ENCODE assay signal across 1 cellular context in the genomic region with DNA sequence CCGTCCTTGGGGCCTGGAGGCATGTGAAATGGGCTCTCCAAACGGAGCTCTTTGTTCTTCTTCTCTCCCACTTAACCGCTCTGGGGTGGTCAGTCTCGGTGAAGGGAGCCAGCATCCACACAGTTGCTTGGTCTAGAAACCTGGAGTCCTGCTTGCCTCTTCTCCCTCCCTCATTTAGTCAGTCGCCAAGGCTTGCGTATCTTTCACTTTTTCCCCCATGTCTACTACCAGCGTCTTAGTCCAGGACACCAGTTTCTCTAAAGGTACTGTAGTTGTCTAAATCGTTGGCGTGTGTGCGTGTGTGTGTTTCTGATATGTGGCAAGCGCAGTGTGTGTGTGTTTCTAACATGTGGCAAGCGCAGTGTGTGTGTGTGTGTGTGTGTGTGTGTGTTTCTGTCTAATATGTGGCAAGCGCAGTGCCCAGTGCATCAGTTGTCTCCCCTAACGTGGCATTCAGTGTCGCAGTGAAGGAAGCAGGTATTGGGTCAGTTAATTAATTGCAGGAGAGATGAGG.
TF ChIP-seq lines count a peak whose summit lies in the region.

No MANE protein-coding gene starts in this region.

TF ChIP-seq in K562, 482 proteins besides CTCF, POLR2A, EP300 and RAD21 (continued from another document and continues in another):
- TF ChIP-seq ZNF507 (tag; conservative IDR thresholded peaks at IDR 0.05) (no peak), HNRNPH1 (optimal IDR thresholded peaks at IDR 0.05; ENCODE audit: low read depth, low read length) (no peak), HDAC3 (IDR thresholded peaks at IDR 0.05; ENCODE audit: borderline replicate concordance, partially characterized antibody) (no peak), MYNN (IDR thresholded peaks at IDR 0.05) (no peak), MYNN (CRISPR knock-in tag; IDR thresholded peaks at IDR 0.05) (no peak), ZNF609 (CRISPR knock-in tag; IDR thresholded peaks at IDR 0.05; ENCODE audit: borderline replicate concordance) (peak; percentile 3; the same call in 1 of the 2 replicates), FOXJ3 (CRISPR knock-in tag; IDR thresholded peaks at IDR 0.05) (no peak), ZNF551 (CRISPR knock-in tag; IDR thresholded peaks at IDR 0.05) (no peak), HDGF (IDR thresholded peaks at IDR 0.05) (0 out of 2 replicates have a peak, but pooled peaks have one; percentile 60), HBP1 (CRISPR knock-in tag; IDR thresholded peaks at IDR 0.05) (no peak), SIN3A (IDR thresholded peaks at IDR 0.05; ENCODE audit: borderline replicate concordance in 2 of 2, control insufficient read depth in 1 of 2, low read depth in 2 of 2, low read length in 2 of 2) (no peak), POLR2B (IDR thresholded peaks at IDR 0.05; ENCODE audit: low read depth, partially characterized antibody) (no peak), ADNP (tag; IDR thresholded peaks at IDR 0.05) (no peak), ZNF354B (CRISPR knock-in tag; IDR thresholded peaks at IDR 0.05) (no peak), NFYB (IDR thresholded peaks at IDR 0.05; ENCODE audit: extremely low read depth, insufficient read length) (no peak), ZZZ3 (IDR thresholded peaks at IDR 0.05) (no peak), PREB (CRISPR knock-in tag; IDR thresholded peaks at IDR 0.05) (no peak), BRD9 (IDR thresholded peaks at IDR 0.05; ENCODE audit: low read depth, partially characterized antibody) (peak; percentile 18), U2AF2 (optimal IDR thresholded peaks at IDR 0.05; ENCODE audit: low read depth, low read length) (no peak), ZNF512 (tag; IDR thresholded peaks at IDR 0.05) (no peak), ESRRA (IDR thresholded peaks at IDR 0.05; ENCODE audit: borderline replicate concordance, low read depth) (no peak), JUN (IDR thresholded peaks at IDR 0.05; ENCODE audit: borderline replicate concordance, low read depth, low read length) (no peak), JUN (CRISPR knock-in tag; IDR thresholded peaks at IDR 0.05; ENCODE audit: borderline replicate concordance) (no peak), BMI1 (IDR thresholded peaks at IDR 0.05; ENCODE audit: low read length) (no peak), MITF (IDR thresholded peaks at IDR 0.05) (no peak), SETDB1 (IDR thresholded peaks at IDR 0.05; ENCODE audit: low read length) (no peak), RBM39 (optimal IDR thresholded peaks at IDR 0.05; ENCODE audit: low read depth, low read length) (peak; percentile 61)
- TF ChIP-seq, protein P1, sequence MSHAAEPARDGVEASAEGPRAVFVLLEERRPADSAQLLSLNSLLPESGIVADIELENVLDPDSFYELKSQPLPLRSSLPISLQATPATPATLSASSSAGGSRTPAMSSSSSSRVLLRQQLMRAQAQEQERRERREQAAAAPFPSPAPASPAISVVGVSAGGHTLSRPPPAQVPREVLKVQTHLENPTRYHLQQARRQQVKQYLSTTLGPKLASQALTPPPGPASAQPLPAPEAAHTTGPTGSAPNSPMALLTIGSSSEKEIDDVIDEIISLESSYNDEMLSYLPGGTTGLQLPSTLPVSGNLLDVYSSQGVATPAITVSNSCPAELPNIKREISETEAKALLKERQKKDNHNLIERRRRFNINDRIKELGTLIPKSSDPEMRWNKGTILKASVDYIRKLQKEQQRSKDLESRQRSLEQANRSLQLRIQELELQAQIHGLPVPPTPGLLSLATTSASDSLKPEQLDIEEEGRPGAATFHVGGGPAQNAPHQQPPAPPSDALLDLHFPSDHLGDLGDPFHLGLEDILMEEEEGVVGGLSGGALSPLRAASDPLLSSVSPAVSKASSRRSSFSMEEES (CRISPR knock-in tag; IDR thresholded peaks at IDR 0.05) = no peak
- TF ChIP-seq, protein P2, sequence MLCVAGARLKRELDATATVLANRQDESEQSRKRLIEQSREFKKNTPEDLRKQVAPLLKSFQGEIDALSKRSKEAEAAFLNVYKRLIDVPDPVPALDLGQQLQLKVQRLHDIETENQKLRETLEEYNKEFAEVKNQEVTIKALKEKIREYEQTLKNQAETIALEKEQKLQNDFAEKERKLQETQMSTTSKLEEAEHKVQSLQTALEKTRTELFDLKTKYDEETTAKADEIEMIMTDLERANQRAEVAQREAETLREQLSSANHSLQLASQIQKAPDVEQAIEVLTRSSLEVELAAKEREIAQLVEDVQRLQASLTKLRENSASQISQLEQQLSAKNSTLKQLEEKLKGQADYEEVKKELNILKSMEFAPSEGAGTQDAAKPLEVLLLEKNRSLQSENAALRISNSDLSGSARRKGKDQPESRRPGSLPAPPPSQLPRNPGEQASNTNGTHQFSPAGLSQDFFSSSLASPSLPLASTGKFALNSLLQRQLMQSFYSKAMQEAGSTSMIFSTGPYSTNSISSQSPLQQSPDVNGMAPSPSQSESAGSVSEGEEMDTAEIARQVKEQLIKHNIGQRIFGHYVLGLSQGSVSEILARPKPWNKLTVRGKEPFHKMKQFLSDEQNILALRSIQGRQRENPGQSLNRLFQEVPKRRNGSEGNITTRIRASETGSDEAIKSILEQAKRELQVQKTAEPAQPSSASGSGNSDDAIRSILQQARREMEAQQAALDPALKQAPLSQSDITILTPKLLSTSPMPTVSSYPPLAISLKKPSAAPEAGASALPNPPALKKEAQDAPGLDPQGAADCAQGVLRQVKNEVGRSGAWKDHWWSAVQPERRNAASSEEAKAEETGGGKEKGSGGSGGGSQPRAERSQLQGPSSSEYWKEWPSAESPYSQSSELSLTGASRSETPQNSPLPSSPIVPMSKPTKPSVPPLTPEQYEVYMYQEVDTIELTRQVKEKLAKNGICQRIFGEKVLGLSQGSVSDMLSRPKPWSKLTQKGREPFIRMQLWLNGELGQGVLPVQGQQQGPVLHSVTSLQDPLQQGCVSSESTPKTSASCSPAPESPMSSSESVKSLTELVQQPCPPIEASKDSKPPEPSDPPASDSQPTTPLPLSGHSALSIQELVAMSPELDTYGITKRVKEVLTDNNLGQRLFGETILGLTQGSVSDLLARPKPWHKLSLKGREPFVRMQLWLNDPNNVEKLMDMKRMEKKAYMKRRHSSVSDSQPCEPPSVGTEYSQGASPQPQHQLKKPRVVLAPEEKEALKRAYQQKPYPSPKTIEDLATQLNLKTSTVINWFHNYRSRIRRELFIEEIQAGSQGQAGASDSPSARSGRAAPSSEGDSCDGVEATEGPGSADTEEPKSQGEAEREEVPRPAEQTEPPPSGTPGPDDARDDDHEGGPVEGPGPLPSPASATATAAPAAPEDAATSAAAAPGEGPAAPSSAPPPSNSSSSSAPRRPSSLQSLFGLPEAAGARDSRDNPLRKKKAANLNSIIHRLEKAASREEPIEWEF (CRISPR knock-in tag; IDR thresholded peaks at IDR 0.05) = no peak
- TF ChIP-seq, protein P3, sequence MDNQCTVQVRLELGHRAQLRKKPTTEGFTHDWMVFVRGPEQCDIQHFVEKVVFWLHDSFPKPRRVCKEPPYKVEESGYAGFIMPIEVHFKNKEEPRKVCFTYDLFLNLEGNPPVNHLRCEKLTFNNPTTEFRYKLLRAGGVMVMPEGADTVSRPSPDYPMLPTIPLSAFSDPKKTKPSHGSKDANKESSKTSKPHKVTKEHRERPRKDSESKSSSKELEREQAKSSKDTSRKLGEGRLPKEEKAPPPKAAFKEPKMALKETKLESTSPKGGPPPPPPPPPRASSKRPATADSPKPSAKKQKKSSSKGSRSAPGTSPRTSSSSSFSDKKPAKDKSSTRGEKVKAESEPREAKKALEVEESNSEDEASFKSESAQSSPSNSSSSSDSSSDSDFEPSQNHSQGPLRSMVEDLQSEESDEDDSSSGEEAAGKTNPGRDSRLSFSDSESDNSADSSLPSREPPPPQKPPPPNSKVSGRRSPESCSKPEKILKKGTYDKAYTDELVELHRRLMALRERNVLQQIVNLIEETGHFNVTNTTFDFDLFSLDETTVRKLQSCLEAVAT (IDR thresholded peaks at IDR 0.05) = 0 out of 4 replicates have a peak, but pooled peaks of 1 of the 2 experiments have one; percentile 46
- TF ChIP-seq, protein P4, sequence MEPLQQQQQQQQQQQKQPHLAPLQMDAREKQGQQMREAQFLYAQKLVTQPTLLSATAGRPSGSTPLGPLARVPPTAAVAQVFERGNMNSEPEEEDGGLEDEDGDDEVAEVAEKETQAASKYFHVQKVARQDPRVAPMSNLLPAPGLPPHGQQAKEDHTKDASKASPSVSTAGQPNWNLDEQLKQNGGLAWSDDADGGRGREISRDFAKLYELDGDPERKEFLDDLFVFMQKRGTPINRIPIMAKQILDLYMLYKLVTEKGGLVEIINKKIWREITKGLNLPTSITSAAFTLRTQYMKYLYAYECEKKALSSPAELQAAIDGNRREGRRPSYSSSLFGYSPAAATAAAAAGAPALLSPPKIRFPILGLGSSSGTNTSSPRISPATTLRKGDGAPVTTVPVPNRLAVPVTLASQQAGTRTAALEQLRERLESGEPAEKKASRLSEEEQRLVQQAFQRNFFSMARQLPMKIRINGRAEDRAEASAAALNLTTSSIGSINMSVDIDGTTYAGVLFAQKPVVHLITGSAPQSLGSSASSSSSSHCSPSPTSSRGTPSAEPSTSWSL (CRISPR knock-in tag; IDR thresholded peaks at IDR 0.05; ENCODE audit: borderline replicate concordance) = no peak
- TF ChIP-seq, protein P5, sequence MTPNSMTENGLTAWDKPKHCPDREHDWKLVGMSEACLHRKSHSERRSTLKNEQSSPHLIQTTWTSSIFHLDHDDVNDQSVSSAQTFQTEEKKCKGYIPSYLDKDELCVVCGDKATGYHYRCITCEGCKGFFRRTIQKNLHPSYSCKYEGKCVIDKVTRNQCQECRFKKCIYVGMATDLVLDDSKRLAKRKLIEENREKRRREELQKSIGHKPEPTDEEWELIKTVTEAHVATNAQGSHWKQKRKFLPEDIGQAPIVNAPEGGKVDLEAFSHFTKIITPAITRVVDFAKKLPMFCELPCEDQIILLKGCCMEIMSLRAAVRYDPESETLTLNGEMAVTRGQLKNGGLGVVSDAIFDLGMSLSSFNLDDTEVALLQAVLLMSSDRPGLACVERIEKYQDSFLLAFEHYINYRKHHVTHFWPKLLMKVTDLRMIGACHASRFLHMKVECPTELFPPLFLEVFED (CRISPR knock-in tag; conservative IDR thresholded peaks at IDR 0.05) = 0 out of 2 replicates have a peak, but pooled peaks have one; percentile 40
